Comparison of ENCODE assay signal across 1 cellular context in genomic region chr19:1944088-1944915, GRCh38.
A peak's percentile ranks its signal among the peaks of the same experiment; 100 is the strongest.
TF ChIP-seq lines count a peak whose summit lies in the region.

No MANE protein-coding gene starts in this region.

TF ChIP-seq in HepG2, 621 proteins besides CTCF, POLR2A, EP300 and RAD21:
- TF ChIP-seq SMAD3 (CRISPR knock-in tag; IDR thresholded peaks at IDR 0.05) (no peak), CEBPG (CRISPR knock-in tag; IDR thresholded peaks at IDR 0.05) (no peak), SNAPC5 (CRISPR knock-in tag; IDR thresholded peaks at IDR 0.05; ENCODE audit: borderline replicate concordance) (no peak), ZBTB33 (CRISPR knock-in tag; IDR thresholded peaks at IDR 0.05) (peak; percentile 92), ZNF670 (CRISPR knock-in tag; IDR thresholded peaks at IDR 0.05; ENCODE audit: borderline replicate concordance) (no peak), FUBP1 (CRISPR knock-in tag; IDR thresholded peaks at IDR 0.05; ENCODE audit: borderline replicate concordance) (no peak), ZMYM3 (CRISPR knock-in tag; IDR thresholded peaks at IDR 0.05) (peak; percentile 72), ZBTB38 (CRISPR knock-in tag; IDR thresholded peaks at IDR 0.05) (peak; percentile 90), ZNF251 (CRISPR knock-in tag; IDR thresholded peaks at IDR 0.05) (no peak), ZKSCAN5 (CRISPR knock-in tag; IDR thresholded peaks at IDR 0.05) (no peak), PRMT3 (CRISPR knock-in tag; IDR thresholded peaks at IDR 0.05; ENCODE audit: borderline replicate concordance, low read depth) (no peak), ZNF510 (CRISPR knock-in tag; IDR thresholded peaks at IDR 0.05; ENCODE audit: low read depth) (no peak), ZFP91 (CRISPR knock-in tag; IDR thresholded peaks at IDR 0.05; ENCODE audit: borderline replicate concordance) (no peak), RERE (CRISPR knock-in tag; IDR thresholded peaks at IDR 0.05; ENCODE audit: low read depth) (no peak), ZSCAN22 (CRISPR knock-in tag; IDR thresholded peaks at IDR 0.05) (no peak), ZSCAN29 (CRISPR knock-in tag; conservative IDR thresholded peaks at IDR 0.05) (no peak), KDM5A (IDR thresholded peaks at IDR 0.05; ENCODE audit: borderline replicate concordance, low read length) (no peak), KMT2B (CRISPR knock-in tag; IDR thresholded peaks at IDR 0.05) (no peak), ZNF629 (CRISPR knock-in tag; conservative IDR thresholded peaks at IDR 0.05) (peak; percentile 94), ZNF816 (CRISPR knock-in tag; IDR thresholded peaks at IDR 0.05; ENCODE audit: borderline replicate concordance) (no peak)
- TF ChIP-seq, protein P1, sequence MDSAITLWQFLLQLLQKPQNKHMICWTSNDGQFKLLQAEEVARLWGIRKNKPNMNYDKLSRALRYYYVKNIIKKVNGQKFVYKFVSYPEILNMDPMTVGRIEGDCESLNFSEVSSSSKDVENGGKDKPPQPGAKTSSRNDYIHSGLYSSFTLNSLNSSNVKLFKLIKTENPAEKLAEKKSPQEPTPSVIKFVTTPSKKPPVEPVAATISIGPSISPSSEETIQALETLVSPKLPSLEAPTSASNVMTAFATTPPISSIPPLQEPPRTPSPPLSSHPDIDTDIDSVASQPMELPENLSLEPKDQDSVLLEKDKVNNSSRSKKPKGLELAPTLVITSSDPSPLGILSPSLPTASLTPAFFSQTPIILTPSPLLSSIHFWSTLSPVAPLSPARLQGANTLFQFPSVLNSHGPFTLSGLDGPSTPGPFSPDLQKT (CRISPR knock-in tag; IDR thresholded peaks at IDR 0.05; ENCODE audit: borderline replicate concordance) = no peak
